In the genomic region with DNA sequence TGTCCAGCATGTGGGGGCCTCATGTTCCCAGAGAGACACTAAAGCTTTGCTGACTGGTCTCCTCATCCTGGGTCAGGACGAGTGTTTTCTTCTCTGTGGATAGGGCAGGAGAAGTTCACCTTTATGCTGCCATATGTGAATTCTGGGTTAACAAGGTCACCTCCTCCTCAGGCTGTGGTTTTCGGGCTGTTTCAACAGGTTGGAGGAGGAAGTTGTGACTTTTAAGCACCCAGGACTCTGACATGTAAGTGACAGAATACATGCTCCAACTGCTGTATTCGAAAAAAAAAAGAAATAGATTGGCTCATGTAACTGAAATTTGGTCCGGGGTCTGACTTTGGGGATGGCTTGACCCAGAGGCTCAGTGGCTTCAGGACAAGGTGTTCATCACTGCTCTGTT, we compare ENCODE assay signal across 1 cellular context.
TF ChIP-seq lines count a peak whose summit lies in the region.

No MANE protein-coding gene starts in this region.

TF ChIP-seq in SK-N-SH, 30 proteins besides CTCF, POLR2A, EP300 and RAD21 (continued from another document):
- TF ChIP-seq ZBTB33 (IDR thresholded peaks at IDR 0.05; ENCODE audit: borderline replicate concordance, low read depth), result no peak
- TF ChIP-seq TAF1 (IDR thresholded peaks at IDR 0.05; ENCODE audit: borderline replicate concordance, low read depth, low read length), result no peak
- no peak for TF ChIP-seq POLR2AphosphoS5 (IDR thresholded peaks at IDR 0.05; ENCODE audit: low read depth, low read length)
TF ChIP-seq in SK-N-SH: peak in this region for 0.
